Comparison of ENCODE assay signal across 8 cellular contexts in genomic region chr2:196798980-196799379, GRCh38. TPM values are rescaled to one million over a fixed set of nuclear protein-coding genes. Genes with fewer than 3 reads are reported as not detected.
DNase-seq lines count a peak whose midpoint lies in the region; ATAC-seq and TF ChIP-seq lines count a peak whose summit lies in the region.

No MANE protein-coding gene starts in this region.

- H2BK15ac ChIP-seq in mesendoderm (replicated peaks; ENCODE audit: low read depth), result no peak overlapping the region

- H3K27me3 ChIP-seq in HUES48 (ENCODE audit: control insufficient read depth, insufficient read depth, low read length) (no peaks in the 10 kb centered on the region; the same call in 1 of the 2 replicates), breast epithelium (no peaks in the 10 kb centered on the region), mesendoderm (ENCODE audit: insufficient read depth, low read length, poor library complexity) (no peaks in the 10 kb centered on the region)

- H3K56ac ChIP-seq in mesendoderm (ENCODE audit: low read length), result peak overlapping the region; percentile 89

- no peak overlapping the region for H2BK120ac ChIP-seq in mesendoderm (ENCODE audit: low read depth, low read length)

- H2BK5ac ChIP-seq in mesendoderm (ENCODE audit: low read length), result no peak overlapping the region

- DNase-seq in DMS 273 (lab: John Stamatoyannopoulos, UW; ENCODE audit: unreplicated experiment) (peak; percentile 34), DMS 273 treated with DMSO at 0.1 percent for 48 hours (lab: John Stamatoyannopoulos, UW) (no peak), breast epithelium (ENCODE audit: low spot score in 2 of 2) (no peak), mesendoderm (no peak), hepatic stellate cell (ENCODE audit: low spot score) (no peak), NCI-H2227 (lab: John Stamatoyannopoulos, UW; ENCODE audit: unreplicated experiment) (no peak)

- no peaks in the 10 kb centered on the region for H3K9me3 ChIP-seq in HUES48 (ENCODE audit: control insufficient read depth, insufficient read depth, low read length)
- no peaks in the 10 kb centered on the region for H3K9me3 ChIP-seq in breast epithelium

- H4K5ac ChIP-seq in mesendoderm (ENCODE audit: low read length), result no peak overlapping the region

- H3K36me3 ChIP-seq in HUES48 (ENCODE audit: control insufficient read depth, insufficient read depth, low read length) (peaks cover 29% of the 10 kb centered on the region), breast epithelium (no peaks in the 10 kb centered on the region), mesendoderm (ENCODE audit: control insufficient read depth, insufficient read depth, low read length) (peaks cover 2% of the 10 kb centered on the region)

- H3K9ac ChIP-seq in HUES48 (ENCODE audit: low read depth, low read length) (peak overlapping the region; percentile 60), mesendoderm (ENCODE audit: low read length) (peak overlapping the region; percentile 83)

- no peak overlapping the region for H3K18ac ChIP-seq in mesendoderm (ENCODE audit: low read length)

- no peaks in the 10 kb centered on the region for H3K79me1 ChIP-seq in mesendoderm (ENCODE audit: low read length)

- TF ChIP-seq CTCF in breast epithelium (IDR thresholded peaks at IDR 0.05), result no peak

- H3K79me2 ChIP-seq in mesendoderm (ENCODE audit: control insufficient read depth, insufficient read depth, low read length), result no peaks in the 10 kb centered on the region

- H3K23ac ChIP-seq in mesendoderm (ENCODE audit: low read length), result no peak overlapping the region

- H3K4me3 ChIP-seq in HUES48 (ENCODE audit: low read depth, low read length) (peak overlapping the region; percentile 76), breast epithelium (peak overlapping the region; percentile 66 to 75 (median 72)), mesendoderm (ENCODE audit: low read length) (peak overlapping the region; percentile 87)

- H3K4me2 ChIP-seq in mesendoderm (ENCODE audit: low read length), result peak overlapping the region; percentile 28

- no peak overlapping the region for H4K8ac ChIP-seq in mesendoderm (ENCODE audit: low read depth, low read length)

- intact Hi-C loops in breast epithelium (cut with DNase I; ENCODE audit: low total_unique reads), result no loop called here

- no peak for TF ChIP-seq POLR2A in breast epithelium (IDR thresholded peaks at IDR 0.05)

- H3K4me1 ChIP-seq in HUES48 (ENCODE audit: control insufficient read depth, insufficient read depth, low read length) (no peaks in the 10 kb centered on the region), breast epithelium (no peaks in the 10 kb centered on the region), mesendoderm (ENCODE audit: control insufficient read depth, low read depth, low read length) (no peaks in the 10 kb centered on the region)

- ATAC-seq in GM21515 (IDR thresholded peaks at IDR 0.05; ENCODE audit: unreplicated experiment), result no peak

- H2AK5ac ChIP-seq in mesendoderm (ENCODE audit: low read length), result no peak overlapping the region

- WGBS in mesendoderm (ENCODE audit: extremely low coverage, insufficient coverage, low lambda C conversion rate), result no CpG with 5 or more reads among the region's 10 CpGs

- H3K4ac ChIP-seq in mesendoderm (ENCODE audit: low read depth, low read length), result no peak overlapping the region

- peak overlapping the region; percentile 47 for H3K27ac ChIP-seq in HUES48 (ENCODE audit: low read depth, low read length)
- peak overlapping the region; percentile 69 to 82 for H3K27ac ChIP-seq in breast epithelium
- H3K27ac ChIP-seq in mesendoderm (ENCODE audit: low read depth, low read length), result no peak overlapping the region

RNA-seq across cellular contexts. Expression of gene GTF3C3, which starts 0.5 kb away (rescaled TPM):
- total RNA-seq in breast epithelium, result 10 to 100 TPM; 27.5 to 57.4 (median 48.2) TPM
- polyA plus RNA-seq in mesendoderm (2013, experiment 1 of 2), result 20.3 TPM
- polyA plus RNA-seq in mesendoderm (2013, experiment 2 of 2), result 19.9 TPM

RNA-seq across cellular contexts. Expression of gene C2orf66, which starts 10.2 kb away (rescaled TPM):
- total RNA-seq in breast epithelium, result 1 to 10 TPM in 1 of 3 donors, not detected in 2; 1.2 TPM
- polyA plus RNA-seq in mesendoderm (2013, experiment 1 of 2), result 0.04 TPM
- polyA plus RNA-seq in mesendoderm (2013, experiment 2 of 2), result 0.06 TPM
